In genomic region chr7:26688936-26689506, GRCh38 we compare ENCODE assay signal across 10 cellular contexts.
DNase-seq lines count a peak whose midpoint lies in the region; ATAC-seq, FAIRE-seq and TF ChIP-seq lines count a peak whose summit lies in the region.
"Had no signal": no experiment of that assay in that cellular context is flagged by ENCODE, and none has a peak within 500 bp of the region (broad histone marks: within the 10 kb centered on the region; RNA-seq: fewer than 3 reads in every experiment).

No MANE protein-coding gene starts in this region.

- intact Hi-C loops in posterior vena cava (cut with DNase I), result no loop called here

- no peak overlapping the region for H3K4me3 ChIP-seq in bronchial epithelial cell (ENCODE audit: low read depth, low read length)

- DNase-seq in CMK (ENCODE audit: low read depth) (peak; percentile 52), GM20000 (ENCODE audit: low spot score) (peak; percentile 9), bronchial epithelial cell (ENCODE audit: low read depth) (no peak), posterior vena cava (ENCODE audit: low spot score) (no peak), epidermal melanocyte (ENCODE audit: insufficient read length, low spot score) (no peak), NCI-H748 treated with DMSO at 0.1 percent for 48 hours (lab: John Stamatoyannopoulos, UW) (no peak)
- DNase-seq: activated CD8-positive, alpha-beta memory T cell treated with anti-CD3 and anti-CD28 coated beads, Interleukin-2, amount 10 ng/mL, durations not matched to agents 7 days and 5 days; effector memory CD8-positive, alpha-beta T cell had no signal

- no peaks in the 10 kb centered on the region for H3K27me3 ChIP-seq in bronchial epithelial cell (ENCODE audit: control insufficient read depth, insufficient read depth, low read length)

- ATAC-seq in HG03135 (IDR thresholded peaks at IDR 0.05; ENCODE audit: unreplicated experiment) (peak; percentile 72), esophagus mucosa (no peak)
- ATAC-seq: activated CD8-positive, alpha-beta memory T cell treated with anti-CD3 and anti-CD28 coated beads, Interleukin-2, amount 10 ng/mL, durations not matched to agents 7 days and 5 days; effector memory CD8-positive, alpha-beta T cell had no signal

- no peak for TF ChIP-seq CTCF in GM20000 (IDR thresholded peaks at IDR 0.05; ENCODE audit: extremely low read depth, missing control alignments)
- no peak for TF ChIP-seq CTCF in bronchial epithelial cell (IDR thresholded peaks at IDR 0.05; ENCODE audit: insufficient read depth, low read length, severe bottlenecking)

- H3K36me3 ChIP-seq in bronchial epithelial cell (ENCODE audit: control insufficient read depth, insufficient read depth, low read length), result no peaks in the 10 kb centered on the region

- peak; percentile 66 for FAIRE-seq in bronchial epithelial cell (lab: Jason Lieb, UNC)

Comparison
In these comparisons a context has a peak if more than half of its experiments do, and no peak if none do; other contexts are left out.
1. DNase-seq: peak in CMK (single experiment) and GM20000 (single experiment); none in bronchial epithelial cell (single experiment), posterior vena cava (single experiment), epidermal melanocyte (single experiment) and NCI-H748 treated with DMSO at 0.1 percent for 48 hours (single experiment).